Comparison of ENCODE assay signal across 8 cellular contexts in the genomic region with DNA sequence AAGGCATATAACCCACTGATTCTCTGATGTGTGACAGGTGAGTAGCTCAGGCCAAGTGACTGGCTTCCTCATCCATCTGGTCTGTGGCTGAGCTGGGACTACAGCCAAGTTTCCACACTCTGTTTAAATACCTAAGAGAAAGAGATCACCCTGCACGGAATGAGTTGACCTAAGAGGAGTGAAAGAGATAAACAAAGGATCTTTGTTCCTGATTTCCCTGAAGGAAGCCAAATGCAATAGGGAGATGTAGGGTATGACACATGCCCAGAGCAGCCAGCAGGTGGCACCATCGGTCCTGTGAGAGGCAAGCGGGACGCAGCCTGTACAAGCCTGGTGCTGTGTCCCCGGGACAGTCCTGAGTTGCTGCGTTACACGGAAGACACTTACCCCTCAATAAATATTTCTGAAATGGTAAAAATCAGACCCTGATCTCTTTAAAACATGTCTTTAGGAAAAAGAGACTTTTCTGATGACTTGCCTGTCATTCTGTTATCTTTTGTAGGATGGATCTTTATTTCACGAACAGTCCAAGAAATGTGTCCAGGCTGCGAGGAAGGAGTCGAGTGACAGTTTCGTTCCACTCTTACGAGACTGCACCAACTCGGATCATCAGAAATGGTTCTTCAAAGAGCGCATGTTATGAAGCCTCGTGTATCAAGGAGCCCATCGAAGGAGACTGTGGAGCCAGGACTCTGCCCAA. TPM values are rescaled to one million over a fixed set of nuclear protein-coding genes. Genes with fewer than 3 reads are reported as not detected.
A peak's percentile ranks its signal among the peaks of the same experiment; 100 is the strongest.
DNase-seq lines count a peak whose midpoint lies in the region; ATAC-seq lines count a peak whose summit lies in the region.

No MANE protein-coding gene starts in this region.

- DNase-seq in DMS153 treated with DMSO at 0.1 percent for 48 hours (lab: John Stamatoyannopoulos, UW; ENCODE audit: unreplicated experiment) = peak; percentile 80
- peak; percentile 80 for DNase-seq in LHCN-M2 (ENCODE audit: low read depth)
- peak; percentile 70 to 80 for DNase-seq in SHP77 (lab: John Stamatoyannopoulos, UW)
- DNase-seq in activated effector memory CD4-positive, alpha-beta T cell treated with anti-CD3 and anti-CD28 coated beads, Interleukin-2, amount 50 U/mL, for 16 hours = peak; percentile 89
- DNase-seq in foreskin melanocyte = peak; percentile 89
- peak; percentile 63 for DNase-seq in non-pigmented ciliary epithelial cell (ENCODE audit: low read depth)
- DNase-seq in stromal cell of bone marrow (ENCODE audit: low read depth) = peak; percentile 68

- ATAC-seq in GM21619 (IDR thresholded peaks at IDR 0.05; ENCODE audit: unreplicated experiment) = peak; percentile 93

RNA-seq across cellular contexts. Expression of a gene that starts 41.1 kb away (rescaled TPM):
- 1.7 and 2.2 TPM in 2 replicates for total RNA-seq in LHCN-M2 (2014; rRNA removed)
- 0.64 TPM for polyA plus RNA-seq in LHCN-M2 (2012)

RNA-seq across cellular contexts. Expression of a gene that starts 52.2 kb away (rescaled TPM):
- 17.0 and 22.2 TPM in 2 replicates for total RNA-seq in LHCN-M2 (2014; rRNA removed)
- polyA plus RNA-seq in LHCN-M2 (2012) = 13.4 TPM

Comparison
In these comparisons a context has a peak if more than half of its experiments do, and no peak if none do; other contexts are left out.
1. Peak in every context shown above with its lines: DNase-seq and ATAC-seq.